In the genomic region with DNA sequence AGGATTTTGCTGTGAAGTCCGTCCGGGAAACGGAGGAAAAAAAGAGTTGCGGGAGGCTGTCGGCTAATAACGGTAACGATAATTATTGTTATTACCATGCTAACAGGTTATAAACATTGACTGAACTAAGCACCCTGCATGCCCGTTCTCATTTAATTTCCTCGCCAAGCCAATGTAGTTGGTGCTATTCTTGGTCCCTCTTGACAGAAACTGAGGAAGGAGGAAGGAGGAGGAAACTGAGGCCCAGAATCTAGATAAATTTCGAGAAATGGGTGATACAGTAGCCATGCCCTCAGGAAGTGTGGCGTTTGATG, we compare ENCODE assay signal across 8 cellular contexts. TPM values are rescaled to one million over a fixed set of nuclear protein-coding genes. Genes with fewer than 3 reads are reported as not detected.
DNase-seq lines count a peak whose midpoint lies in the region; ATAC-seq, FAIRE-seq and TF ChIP-seq lines count a peak whose summit lies in the region.

No MANE protein-coding gene starts in this region.

- dilution Hi-C loops in endothelial cell of umbilical vein (cut with MboI; ENCODE audit: extremely low pct_ligation_motif_present, low sequenced_read_pairs): no loop called here

- no peak for DNase-seq in GM06990 (ENCODE audit: extremely low read depth, insufficient read length)
- no peak for DNase-seq in Jurkat, Clone E6-1 (ENCODE audit: low read depth, low spot score)
- no peak for DNase-seq in endothelial cell of umbilical vein (ENCODE audit: low read depth, low spot score)
- DNase-seq in trophoblast cell: no peak
- DNase-seq in stimulated activated CD4-positive, alpha-beta T cell treated with anti-CD3 and anti-CD28 coated beads, Interleukin-2, amount 100 ng/mL, for 48 hours: no peak
- no peak for DNase-seq in urothelium cell line (ENCODE audit: low spot score)

- H2BK12ac ChIP-seq in trophoblast cell (ENCODE audit: low read length): no peak overlapping the region

- CTCF ChIA-PET in endothelial cell of umbilical vein (lab: Charles Lee): interaction anchor here (0.7 to 3.7 kb wide), 9 partner anchors 7 to 127 kb away, joined by 3 to 31 read pairs (median 3); no protein-coding TSS in a partner anchor

- H2BK120ac ChIP-seq in trophoblast cell (ENCODE audit: insufficient read depth, low read length, poor library complexity): peak overlapping the region; percentile 88

- peak overlapping the region; percentile 20 for H2AK5ac ChIP-seq in trophoblast cell (ENCODE audit: low read length)

- peak overlapping the region; percentile 97 for H4K12ac ChIP-seq in trophoblast cell (ENCODE audit: low read depth, low read length)

- FAIRE-seq in endothelial cell of umbilical vein (lab: Jason Lieb, UNC) (no peak), urothelium cell line (lab: Jason Lieb, UNC) (no peak)

- H3K18ac ChIP-seq in trophoblast cell (ENCODE audit: low read length): peak overlapping the region; percentile 98

- WGBS in trophoblast cell (ENCODE audit: extremely low coverage, insufficient coverage, insufficient read length): no CpG with 5 or more reads among the region's 11 CpGs

- peak overlapping the region; percentile 94 for H4K91ac ChIP-seq in trophoblast cell (ENCODE audit: low read depth, low read length)

- H3K4me1 ChIP-seq in endothelial cell of umbilical vein (ENCODE audit: control insufficient read depth, extremely low read depth, insufficient read depth, low read length): peaks cover 21% of the 10 kb centered on the region
- H3K4me1 ChIP-seq in trophoblast cell (ENCODE audit: control insufficient read depth in 1 of 2, insufficient read depth in 2 of 2, low read length in 2 of 2): peaks cover 2 to 4% of the 10 kb centered on the region in 2 experiments

- peak overlapping the region; percentile 79 for H3K27ac ChIP-seq in endothelial cell of umbilical vein (ENCODE audit: insufficient read depth, low read depth, low read length)
- H3K27ac ChIP-seq in trophoblast cell (ENCODE audit: low read depth, low read length): peak overlapping the region; percentile 73

- H2BK5ac ChIP-seq in trophoblast cell (ENCODE audit: low read depth, low read length, poor library complexity): peak overlapping the region; percentile 90

- ATAC-seq in HG03571 (IDR thresholded peaks at IDR 0.05; ENCODE audit: unreplicated experiment) (no peak), GM21423 (IDR thresholded peaks at IDR 0.05; ENCODE audit: unreplicated experiment) (no peak)

- TF ChIP-seq POLR2A in endothelial cell of umbilical vein (IDR thresholded peaks at IDR 0.05; ENCODE audit: low read depth, low read length): no peak

- H3K4me3 ChIP-seq in GM06990 (replicated peaks; ENCODE audit: low read depth, low read length) (peak overlapping the region; percentile 87), endothelial cell of umbilical vein (replicated peaks in 1 of 3; ENCODE audit: insufficient read depth in 1 of 3, low read depth in 1 of 3, low read length in 3 of 3) (peak overlapping the region; percentile 78 to 99 (median 97)), trophoblast cell (ENCODE audit: low read depth, low read length) (peak overlapping the region; percentile 92)
- H3K4me3 ChIP-seq in Jurkat, Clone E6-1 (ENCODE audit: low read length): peak overlapping the region; percentile 99

- no peaks in the 10 kb centered on the region for H4K20me1 ChIP-seq in endothelial cell of umbilical vein (replicated peaks; ENCODE audit: control insufficient read depth, extremely low read depth, insufficient read depth, low read length)

- TSS peak; percentile 59 for BruUV-seq in endothelial cell of umbilical vein (replicated peaks; lab: Mats Ljungman, UMichigan)

- intact Hi-C loops in endothelial cell of umbilical vein (cut with micrococcal nuclease): no loop called here

- H4K8ac ChIP-seq in trophoblast cell (ENCODE audit: low read depth, low read length): peak overlapping the region; percentile 83

- TF ChIP-seq CTCF in GM06990 (IDR thresholded peaks at IDR 0.05; ENCODE audit: insufficient read depth, low read length, poor library complexity, severe bottlenecking): no peak
- TF ChIP-seq CTCF in endothelial cell of umbilical vein (IDR thresholded peaks at IDR 0.05; ENCODE audit: extremely low read depth in 1 of 2, insufficient read depth in 1 of 2, low read depth in 1 of 2, low read length in 2 of 2): no peak

- H3K9ac ChIP-seq in endothelial cell of umbilical vein (replicated peaks; ENCODE audit: extremely low read depth, insufficient read depth, low read length): peak overlapping the region; percentile 92
- H3K9ac ChIP-seq in trophoblast cell (ENCODE audit: low read length): peak overlapping the region; percentile 81

- H3K4ac ChIP-seq in trophoblast cell (ENCODE audit: low read depth, low read length): peak overlapping the region; percentile 84

- H3K9me3 ChIP-seq in endothelial cell of umbilical vein (replicated peaks; ENCODE audit: control insufficient read depth, insufficient read depth, low read length) (no peaks in the 10 kb centered on the region), trophoblast cell (ENCODE audit: insufficient read depth, low read depth, low read length) (no peaks in the 10 kb centered on the region)

- POLR2A ChIA-PET in endothelial cell of umbilical vein (lab: Charles Lee): no interaction called here

- H3K79me1 ChIP-seq in trophoblast cell (ENCODE audit: low read length): peaks cover 10% of the 10 kb centered on the region

- H3K9me1 ChIP-seq in endothelial cell of umbilical vein (replicated peaks; ENCODE audit: control insufficient read depth, extremely low read depth, insufficient read depth, low read length): no peaks in the 10 kb centered on the region

- peak overlapping the region; percentile 95 for H3K14ac ChIP-seq in trophoblast cell (ENCODE audit: low read length)

- H3K27me3 ChIP-seq in GM06990 (replicated peaks; ENCODE audit: control insufficient read depth, insufficient read depth, low read length) (no peaks in the 10 kb centered on the region), endothelial cell of umbilical vein (ENCODE audit: control insufficient read depth in 2 of 2, insufficient read depth in 2 of 2, low read length in 2 of 2) (no peaks in the 10 kb centered on the region), trophoblast cell (ENCODE audit: insufficient read depth, low read length) (no peaks in the 10 kb centered on the region)

- H3K36me3 ChIP-seq in GM06990 (ENCODE audit: control insufficient read depth, insufficient read depth, low read length) (no peaks in the 10 kb centered on the region; the same call in 1 of the 2 replicates), endothelial cell of umbilical vein (ENCODE audit: control insufficient read depth in 2 of 2, extremely low read depth in 1 of 2, insufficient read depth in 2 of 2, low read length in 2 of 2) (no peaks in the 10 kb centered on the region), trophoblast cell (ENCODE audit: control insufficient read depth in 1 of 2, insufficient read depth in 2 of 2, low read length in 2 of 2) (peaks cover 7 to 17% of the 10 kb centered on the region in 2 experiments)

- H3K4me2 ChIP-seq in endothelial cell of umbilical vein (ENCODE audit: insufficient read depth, low read length) (peak overlapping the region; percentile 93), trophoblast cell (ENCODE audit: low read length) (peak overlapping the region; percentile 87)

- peak overlapping the region; percentile 91 for H2AFZ ChIP-seq in endothelial cell of umbilical vein (ENCODE audit: low read depth, low read length)
- H2AFZ ChIP-seq in trophoblast cell (ENCODE audit: insufficient read depth, low read length, poor library complexity): peak overlapping the region; percentile 97

- H3K79me2 ChIP-seq in endothelial cell of umbilical vein (ENCODE audit: control insufficient read depth, insufficient read depth, low read length): peaks cover 52% of the 10 kb centered on the region
- peaks cover 19% of the 10 kb centered on the region for H3K79me2 ChIP-seq in trophoblast cell (ENCODE audit: control insufficient read depth, insufficient read depth, low read length, poor library complexity)

- no peak overlapping the region for H3K23ac ChIP-seq in trophoblast cell (ENCODE audit: low read length)

TF ChIP-seq in endothelial cell of umbilical vein, 7 proteins besides CTCF, POLR2A, EP300 and RAD21 (continues in another document):
- TF ChIP-seq POLR2AphosphoS5 (IDR thresholded peaks at IDR 0.05; ENCODE audit: insufficient read depth, low read depth, low read length): no peak
- no peak for TF ChIP-seq FOS (IDR thresholded peaks at IDR 0.05; ENCODE audit: borderline replicate concordance, insufficient read depth, low read length)
- no peak for TF ChIP-seq JUN (IDR thresholded peaks at IDR 0.05; ENCODE audit: borderline replicate concordance, insufficient read depth, insufficient read length, low read depth)
- TF ChIP-seq, protein P1, sequence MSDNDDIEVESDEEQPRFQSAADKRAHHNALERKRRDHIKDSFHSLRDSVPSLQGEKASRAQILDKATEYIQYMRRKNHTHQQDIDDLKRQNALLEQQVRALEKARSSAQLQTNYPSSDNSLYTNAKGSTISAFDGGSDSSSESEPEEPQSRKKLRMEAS (IDR thresholded peaks at IDR 0.05; ENCODE audit: insufficient read depth, insufficient read length): no peak
- TF ChIP-seq MYC (IDR thresholded peaks at IDR 0.05; ENCODE audit: low read depth, low read length): no peak
- no peak for TF ChIP-seq GATA2 (IDR thresholded peaks at IDR 0.05; ENCODE audit: insufficient read depth, insufficient read length, low read depth, low read length)

RNA-seq across cellular contexts. Expression of a gene that starts 0.4 kb away (rescaled TPM):
- polyA plus RNA-seq in Jurkat, Clone E6-1 (2012; ENCODE audit: insufficient read depth, insufficient read length): 162 TPM
- total RNA-seq in endothelial cell of umbilical vein: 112 and 114 TPM in 2 replicates
- polyA plus RNA-seq in endothelial cell of umbilical vein: 18.1 and 24.8 TPM in 2 replicates
- polyA plus RNA-seq in endothelial cell of umbilical vein (2011; cell fraction: cytosol; rRNA removed): 39.5 and 43.6 TPM in 2 replicates
- 41.7 and 54.4 TPM in 2 replicates for polyA plus RNA-seq in endothelial cell of umbilical vein (2011; cell fraction: nucleus; rRNA removed)
- polyA plus RNA-seq in endothelial cell of umbilical vein (2012): 50.0 and 107 TPM in 2 replicates
- 27.3 and 29.8 TPM in 2 replicates for polyA minus RNA-seq in endothelial cell of umbilical vein
- 70.3 TPM for polyA minus RNA-seq in endothelial cell of umbilical vein (2011; cell fraction: cytosol; rRNA and poly(A)+ RNA removed)
- polyA minus RNA-seq in endothelial cell of umbilical vein (2011; cell fraction: nucleus; rRNA and poly(A)+ RNA removed): 22.2 and 35.1 TPM in 2 replicates
- polyA plus RNA-seq in trophoblast cell (2013): 88.5 and 93.7 TPM in 2 replicates

RNA-seq across cellular contexts. Expression of a gene that starts 16.8 kb away (rescaled TPM):
- polyA plus RNA-seq in Jurkat, Clone E6-1 (2012; ENCODE audit: insufficient read depth, insufficient read length): 54.1 TPM
- 101 and 105 TPM in 2 replicates for total RNA-seq in endothelial cell of umbilical vein
- 78.0 and 81.3 TPM in 2 replicates for polyA plus RNA-seq in endothelial cell of umbilical vein
- polyA plus RNA-seq in endothelial cell of umbilical vein (2011; cell fraction: cytosol; rRNA removed): 78.4 and 83.9 TPM in 2 replicates
- polyA plus RNA-seq in endothelial cell of umbilical vein (2011; cell fraction: nucleus; rRNA removed): 42.9 and 43.5 TPM in 2 replicates
- 74.2 and 97.0 TPM in 2 replicates for polyA plus RNA-seq in endothelial cell of umbilical vein (2012)
- 72.0 and 73.5 TPM in 2 replicates for polyA minus RNA-seq in endothelial cell of umbilical vein
- polyA minus RNA-seq in endothelial cell of umbilical vein (2011; cell fraction: cytosol; rRNA and poly(A)+ RNA removed): 22.6 TPM
- 27.9 and 30.0 TPM in 2 replicates for polyA minus RNA-seq in endothelial cell of umbilical vein (2011; cell fraction: nucleus; rRNA and poly(A)+ RNA removed)
- polyA plus RNA-seq in trophoblast cell (2013): 62.0 and 65.1 TPM in 2 replicates
